Comparison of ENCODE assay signal across 12 cellular contexts in the genomic region with DNA sequence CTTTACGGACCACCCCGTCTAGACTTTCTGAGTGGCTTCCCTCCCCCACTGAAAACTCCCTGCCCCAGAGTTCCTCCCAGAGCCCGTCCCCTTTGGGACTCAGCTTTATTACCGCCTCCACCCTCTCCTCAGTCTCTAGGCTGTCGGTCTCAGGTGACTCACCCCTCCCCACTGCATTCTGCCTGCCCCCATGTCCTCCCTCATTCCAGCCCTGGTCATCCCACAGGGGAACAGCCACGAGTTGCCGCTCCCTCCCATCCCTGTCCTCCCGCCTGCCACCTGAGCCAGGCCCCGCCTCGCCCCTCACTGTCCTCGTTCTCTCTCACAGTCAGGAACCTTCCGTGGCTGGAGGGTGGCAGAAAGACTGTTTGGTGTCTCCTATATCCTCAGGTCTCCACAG. TPM values are rescaled to one million over a fixed set of nuclear protein-coding genes. Genes with fewer than 3 reads are reported as not detected.
A peak's percentile ranks its signal among the peaks of the same experiment; 100 is the strongest.
DNase-seq lines count a peak whose midpoint lies in the region; ATAC-seq and TF ChIP-seq lines count a peak whose summit lies in the region.
"Had no signal": no experiment of that assay in that cellular context is flagged by ENCODE, and none has a peak within 500 bp of the region (broad histone marks: within the 10 kb centered on the region; RNA-seq: fewer than 3 reads in every experiment).

No MANE protein-coding gene starts in this region.

- H3K27ac Mint-ChIP-seq in endodermal cell: peak overlapping the region; percentile 66
- H3K27ac Mint-ChIP-seq: CD4-positive, alpha-beta T cell had no signal

- TF ChIP-seq RAD21 in IMR-90 (IDR thresholded peaks at IDR 0.05; ENCODE audit: low read length): no peak

- no peak overlapping the region for H3K23ac ChIP-seq in IMR-90 (ENCODE audit: low read depth, low read length)

- peaks cover 1% of the 10 kb centered on the region; the same call in 1 of the 2 replicates for H4K20me1 ChIP-seq in IMR-90 (ENCODE audit: insufficient read depth, low read length)

- no peak for TF ChIP-seq EP300 in upper lobe of left lung (IDR thresholded peaks at IDR 0.05)

- no peak overlapping the region for H2BK15ac ChIP-seq in IMR-90 (ENCODE audit: low read depth, low read length)

- H3K79me1 ChIP-seq in IMR-90 (ENCODE audit: low read depth in 1 of 2, low read length in 2 of 2): peaks cover 4 to 12% of the 10 kb centered on the region in 2 experiments; a peak in 2 of 4 replicates

- H3K27ac ChIP-seq in IMR-90 (ENCODE audit: insufficient read depth, low read length) (no peak overlapping the region), endodermal cell (ENCODE audit: low read depth, low read length) (no peak overlapping the region), mesodermal cell (ENCODE audit: low read depth, low read length, severe bottlenecking) (peak overlapping the region; percentile 19), upper lobe of left lung (peak overlapping the region; percentile 10 to 64 (median 28))
- H3K27ac ChIP-seq: right atrium auricular region, VCaP had no signal

- H3K4ac ChIP-seq in IMR-90 (ENCODE audit: low read depth, low read length): no peak overlapping the region

- peak overlapping the region; percentile 48 for H2AK9ac ChIP-seq in IMR-90 (replicated peaks; ENCODE audit: low read depth, low read length, poor library complexity)

- H3K4me3 ChIP-seq in IMR-90 (ENCODE audit: insufficient read depth, low read depth, low read length) (no peak overlapping the region), endodermal cell (ENCODE audit: low read length) (no peak overlapping the region), mesodermal cell (ENCODE audit: extremely low read depth, insufficient read depth, low read length, poor library complexity, severe bottlenecking) (no peak overlapping the region), upper lobe of left lung (no peak overlapping the region)
- H3K4me3 ChIP-seq: right atrium auricular region had no signal

- no peaks in the 10 kb centered on the region for H3K9me3 ChIP-seq in IMR-90 (ENCODE audit: control insufficient read depth, insufficient read depth, low read length)
- no peaks in the 10 kb centered on the region for H3K9me3 ChIP-seq in endodermal cell (ENCODE audit: control insufficient read depth, low read length)
- no peaks in the 10 kb centered on the region for H3K9me3 ChIP-seq in mesodermal cell (ENCODE audit: control insufficient read depth, low read length)
- no peaks in the 10 kb centered on the region for H3K9me3 ChIP-seq in upper lobe of left lung
- H3K9me3 ChIP-seq: right atrium auricular region had no signal

- H3K36me3 ChIP-seq in IMR-90 (ENCODE audit: control insufficient read depth, insufficient read depth, low read length) (peaks cover 87% of the 10 kb centered on the region), endodermal cell (ENCODE audit: control insufficient read depth, insufficient read depth, low read length) (peaks cover 93% of the 10 kb centered on the region), mesodermal cell (ENCODE audit: control insufficient read depth, insufficient read depth, low read length) (peaks cover 99% of the 10 kb centered on the region), upper lobe of left lung (peaks cover 58 to 100% (median 90%) of the 10 kb centered on the region in 4 donors)

- POLR2A ChIA-PET in IMR-90 (lab: Charles Lee; ENCODE audit: unreplicated experiment): no interaction called here

- TF ChIP-seq POLR2A in IMR-90 (IDR thresholded peaks at IDR 0.05; ENCODE audit: low read depth, low read length) (no peak), upper lobe of left lung (IDR thresholded peaks at IDR 0.05) (no peak), erythroblast (IDR thresholded peaks at IDR 0.05; ENCODE audit: low read length) (no peak)

- no peak overlapping the region for H3K9ac ChIP-seq in IMR-90 (ENCODE audit: low read depth, low read length)
- no peak overlapping the region for H3K9ac ChIP-seq in endodermal cell (ENCODE audit: extremely low read depth, low read length, poor library complexity, severe bottlenecking)

- no peak overlapping the region for H3K18ac ChIP-seq in IMR-90 (ENCODE audit: low read depth, low read length)

- H3K4me1 Mint-ChIP-seq in endodermal cell: no peaks in the 10 kb centered on the region

- peaks cover 86% of the 10 kb centered on the region for H3K36me3 Mint-ChIP-seq in endodermal cell (ENCODE audit: low read depth)

- H3K4me3 Mint-ChIP-seq in endodermal cell: no peak overlapping the region
- H3K4me3 Mint-ChIP-seq: CD4-positive, alpha-beta T cell had no signal

- H3K27me3 ChIP-seq in IMR-90 (ENCODE audit: control insufficient read depth, insufficient read depth, low read length) (no peaks in the 10 kb centered on the region), endodermal cell (ENCODE audit: control insufficient read depth, insufficient read depth, low read length, poor library complexity, severe bottlenecking) (no peaks in the 10 kb centered on the region), upper lobe of left lung (no peaks in the 10 kb centered on the region)
- H3K27me3 ChIP-seq: right atrium auricular region had no signal

- no TSS peak for BruUV-seq in IMR-90 (replicated peaks; lab: Mats Ljungman, UMichigan)

- ATAC-seq in IMR-90 (ENCODE audit: low read depth) (no peak; the same call in 1 of the 2 replicates), upper lobe of left lung (ENCODE audit: low FRiP score in 2 of 2) (peak in 1 of 2 donors; percentile 52)
- ATAC-seq: activated naive CD4-positive, alpha-beta T cell treated with anti-CD3 and anti-CD28 coated beads, Interleukin-2, amount 50 U/mL, for 72 hours; stimulated activated naive CD8-positive, alpha-beta T cell treated with anti-CD3 and anti-CD28 coated beads, Interleukin-15, Interleukin-2, amounts not matched to agents 100 U/mL and 50 U/mL, for 24 hours had no signal

- TF ChIP-seq CTCF in IMR-90 (conservative IDR thresholded peaks at IDR 0.05; ENCODE audit: low read depth, low read length) (no peak), endodermal cell (conservative IDR thresholded peaks at IDR 0.05) (no peak), upper lobe of left lung (IDR thresholded peaks at IDR 0.05) (no peak)

- H4K8ac ChIP-seq in IMR-90 (ENCODE audit: low read depth in 2 of 2, low read length in 2 of 2): no peak overlapping the region

- no peak overlapping the region for H2BK5ac ChIP-seq in IMR-90 (ENCODE audit: low read depth, low read length, poor library complexity, severe bottlenecking)

- H3K4me2 ChIP-seq in IMR-90 (ENCODE audit: low read depth, low read length): no peak overlapping the region

- no peaks in the 10 kb centered on the region for H3K9me3 Mint-ChIP-seq in endodermal cell
- H3K9me3 Mint-ChIP-seq: activated naive CD4-positive, alpha-beta T cell treated with anti-CD3 and anti-CD28 coated beads, Interleukin-2, amount 50 U/mL, for 72 hours; CD4-positive, alpha-beta T cell had no signal

- H3K14ac ChIP-seq in IMR-90 (replicated peaks; ENCODE audit: low read depth, low read length): no peak overlapping the region

- H4K5ac ChIP-seq in IMR-90 (ENCODE audit: low read depth, low read length): no peak overlapping the region

- in situ Hi-C loops in IMR-90 (cut with MboI; ENCODE audit: low sequenced_read_pairs): no loop called here

- H3K56ac ChIP-seq in IMR-90 (ENCODE audit: extremely low read depth, insufficient read depth, low read length): no peak overlapping the region

- no peak overlapping the region for H2BK120ac ChIP-seq in IMR-90 (ENCODE audit: low read depth, low read length)

- no peak overlapping the region for H2AFZ ChIP-seq in IMR-90 (replicated peaks; ENCODE audit: low read length, poor library complexity)

- H3K27me3 Mint-ChIP-seq in endodermal cell (ENCODE audit: insufficient read depth): no peaks in the 10 kb centered on the region
- H3K27me3 Mint-ChIP-seq: CD4-positive, alpha-beta T cell had no signal

- CTCF ChIA-PET in IMR-90 (lab: Yijun Ruan, JAX): no interaction called here

- intact Hi-C loops in IMR-90 (cut with micrococcal nuclease): no loop called here

- H3K9me1 ChIP-seq in IMR-90 (ENCODE audit: insufficient read depth, low read length): no peaks in the 10 kb centered on the region

- H3K4me1 ChIP-seq in IMR-90 (ENCODE audit: control insufficient read depth, insufficient read depth, low read length) (no peaks in the 10 kb centered on the region), endodermal cell (ENCODE audit: control insufficient read depth, insufficient read depth, low read length) (no peaks in the 10 kb centered on the region), mesodermal cell (ENCODE audit: control insufficient read depth, insufficient read depth, low read length, poor library complexity, severe bottlenecking) (peaks cover 7% of the 10 kb centered on the region), upper lobe of left lung (peaks cover 0 to 6% (median 2%) of the 10 kb centered on the region in 4 donors)

- 67% methylated on average over 5 of the region's 12 CpGs; no CpG with 5 or more reads in 1 of the 2 experiments for WGBS in IMR-90 (ENCODE audit: extremely low coverage in 2 of 2, insufficient read length in 1 of 2), 2 experiments
- WGBS in endodermal cell (ENCODE audit: insufficient coverage in 1 of 2, insufficient read length in 1 of 2), 2 experiments: 92 to 97% methylated on average over 6 to 12 of the region's 12 CpGs
- 82 to 83% methylated on average over 11 of the region's 12 CpGs for WGBS in mesodermal cell (ENCODE audit: insufficient coverage in 2 of 2), 2 experiments
- WGBS in upper lobe of left lung, 2 donors: 81 to 89% methylated on average over 12 of the region's 12 CpGs

- dilution Hi-C loops in IMR-90 (cut with HindIII; ENCODE audit: low sequenced_read_pairs, unreplicated experiment): no loop called here

- DNase-seq in IMR-90: no peak
- DNase-seq in endodermal cell: no peak
- peak in 1 of 2 donors; percentile 54 for DNase-seq in upper lobe of left lung
- DNase-seq in KG1 (lab: John Stamatoyannopoulos, UW): no peak
- DNase-seq in DMS53 (lab: John Stamatoyannopoulos, UW): no peak
- DNase-seq in erythroblast (lab: John Stamatoyannopoulos, UW): no peak
- DNase-seq: CD4-positive, alpha-beta T cell; stimulated activated naive CD8-positive, alpha-beta T cell treated with anti-CD3 and anti-CD28 coated beads, Interleukin-15, Interleukin-2, amounts not matched to agents 100 U/mL and 50 U/mL, for 24 hours had no signal

- no peak overlapping the region for H2BK20ac ChIP-seq in IMR-90 (ENCODE audit: low read depth, low read length)

- H4K91ac ChIP-seq in IMR-90 (ENCODE audit: insufficient read depth, low read depth, low read length): no peak overlapping the region

- no peak overlapping the region for H2AK5ac ChIP-seq in IMR-90 (ENCODE audit: low read depth, low read length)

TF ChIP-seq in IMR-90, 13 proteins besides CTCF, POLR2A, EP300 and RAD21 (continues in another document):
- no peak for TF ChIP-seq FOS (IDR thresholded peaks at IDR 0.05; ENCODE audit: low read depth, low read length)

RNA-seq across cellular contexts. Expression of a gene that starts 57.3 kb away (rescaled TPM):
- total RNA-seq in IMR-90 (2012; rRNA removed) (41.4 and 53.3 TPM in 2 replicates), endodermal cell (100 to 1,000 TPM; 290 to 292 TPM), upper lobe of left lung (100 to 1,000 TPM in 3 of 6 donors, 10 to 100 TPM in 3; 82.8 to 245 (median 108) TPM)
- polyA plus RNA-seq in IMR-90 (2012; rRNA removed): 73.6 and 85.6 TPM in 2 replicates
- 54.5 and 62.3 TPM in 2 replicates for polyA plus RNA-seq in IMR-90 (2012; cell fraction: cytosol; rRNA removed)
- 111 and 135 TPM in 2 replicates for polyA plus RNA-seq in IMR-90 (2012; cell fraction: nucleus; rRNA removed; ENCODE audit: low replicate concordance)
- 278 TPM for polyA plus RNA-seq in endodermal cell (2013, experiment 1 of 2)
- 266 TPM for polyA plus RNA-seq in endodermal cell (2013, experiment 2 of 2)
- polyA plus RNA-seq in mesodermal cell (2013, experiment 1 of 2): 200 TPM
- polyA plus RNA-seq in mesodermal cell (2013, experiment 2 of 2): 168 TPM

Comparison
In these comparisons a context has a peak if more than half of its experiments do, and no peak if none do; other contexts are left out.
1. H3K27ac ChIP-seq: peak in mesodermal cell (single experiment) and upper lobe of left lung (4 of 4); none in IMR-90 (single experiment) and endodermal cell (single experiment).